In genomic region chr19:16853066-16853465, GRCh38 we compare ENCODE assay signal across 36 cellular contexts. TPM values are rescaled to one million over a fixed set of nuclear protein-coding genes. Genes with fewer than 3 reads are reported as not detected.
"Had no signal": no experiment of that assay in that cellular context is flagged by ENCODE, and none has a peak within 500 bp of the region (broad histone marks: within the 10 kb centered on the region; RNA-seq: fewer than 3 reads in every experiment).

No MANE protein-coding gene starts in this region.

- H3K27me3 ChIP-seq: adrenal gland, ascending aorta, body of pancreas, brain microvascular endothelial cell, breast epithelium, cardiac muscle cell had no signal

- H3K9me3 ChIP-seq: adrenal gland, ascending aorta, body of pancreas, breast epithelium had no signal

- H3K27ac ChIP-seq: adrenal gland, ascending aorta, body of pancreas, brain microvascular endothelial cell, breast epithelium, cardiac muscle cell had no signal

- H3K4me3 ChIP-seq: adrenal gland, ascending aorta, body of pancreas, breast epithelium, cardiac muscle cell had no signal

- DNase-seq: activated effector memory CD4-positive, alpha-beta T cell treated with anti-CD3 and anti-CD28 coated beads, Interleukin-2, amount 50 U/mL, for 16 hours; activated effector memory CD4-positive, alpha-beta T cell treated with Interleukin-2 at 50 U/mL for 16 hours; activated gamma-delta T cell; activated gamma-delta T cell treated with Interleukin-2 at 50 U/mL for 16 hours; activated naive CD4-positive, alpha-beta T cell; activated naive CD4-positive, alpha-beta T cell treated with anti-CD3 and anti-CD28 coated beads for 36 hours; activated naive CD4-positive, alpha-beta T cell treated with anti-CD3 and anti-CD28 coated beads, Interleukin-2, amount 10 ng/mL, durations not matched to agents 7 days and 5 days; activated naive CD4-positive, alpha-beta T cell treated with anti-CD3 and anti-CD28 coated beads, Interleukin-2, amount 50 U/mL, for 16 hours; activated naive CD4-positive, alpha-beta T cell treated with Interleukin-2 at 50 U/mL for 16 hours; activated naive CD8-positive, alpha-beta T cell treated with anti-CD3 and anti-CD28 coated beads for 36 hours; activated naive CD8-positive, alpha-beta T cell treated with anti-CD3 and anti-CD28 coated beads, Interleukin-2, amount 10 ng/mL, durations not matched to agents 7 days and 5 days; activated naive CD8-positive, alpha-beta T cell treated with anti-CD3 and anti-CD28 coated beads, Interleukin-2, amount 50 U/mL, for 24 hours; activated T-cell treated with anti-CD3 and anti-CD28 coated beads, Interleukin-2, amount 50 U/mL, for 1 hour; activated T-cell treated with anti-CD3 and anti-CD28 coated beads, Interleukin-2, amount 50 U/mL, for 24 hours; activated T-cell treated with anti-CD3 and anti-CD28 coated beads, Interleukin-2, amount 50 U/mL, for 4 hours; activated T-cell treated with anti-CD3 and anti-CD28 coated beads, Interleukin-2, amount 50 U/mL, for 48 hours; activated T-cell treated with anti-CD3 and anti-CD28 coated beads, Interleukin-2, amount 50 U/mL, for 72 hours; adrenal gland; amniotic stem cell; amygdala; anterior cingulate cortex; aorta; body of pancreas; brain microvascular endothelial cell; caudate nucleus; central memory CD4-positive, alpha-beta T cell; cerebellar nuclear complex had no signal

- H3K4me1 ChIP-seq: adrenal gland, ascending aorta, body of pancreas, breast epithelium had no signal

RNA-seq across cellular contexts. Expression of gene F2RL3, which starts 35.7 kb away (rescaled TPM):
- total RNA-seq: activated naive CD4-positive, alpha-beta T cell treated with anti-CD3 and anti-CD28 coated beads for 36 hours; activated naive CD4-positive, alpha-beta T cell treated with anti-CD3 and anti-CD28 coated beads, Interleukin-2, amount 50 U/mL, for 72 hours; activated naive CD8-positive, alpha-beta T cell treated with anti-CD3 and anti-CD28 coated beads for 36 hours; activated T-cell treated with anti-CD3 and anti-CD28 coated beads, Interleukin-2, amount 50 U/mL, for 72 hours; activated T-helper 1 cell treated with anti-CD3 and anti-CD28 coated beads, Interleukin-12 subunit alpha, Interleukin-12 subunit beta, Interleukin-2, Interleukin-4 antibody, amounts not matched to agents 30 ng/mL and 10 ng/mL and 1 ng/mL, durations not matched to agents 14 hours and 24 hours and 36 hours; activated T-helper 17 cell treated with anti-CD3 and anti-CD28 coated beads, Interleukin-2, amount 50 U/mL, for 72 hours; activated T-helper 2 cell treated with anti-CD3 and anti-CD28 coated beads, Interferon-gamma antibody, Interleukin-2, Interleukin-4, amounts not matched to agents 10 μg/mL and 5 μg/mL and 100 μg/mL, durations not matched to agents 14 hours and 24 hours and 36 hours; astrocyte; bronchial epithelial cell had no signal
